ENCODE assay signal across 8 cellular contexts in genomic region chr4:151099976-151100417, GRCh38. TPM values are rescaled to one million over a fixed set of nuclear protein-coding genes. Genes with fewer than 3 reads are reported as not detected.
DNase-seq lines count a peak whose midpoint lies in the region; ATAC-seq and TF ChIP-seq lines count a peak whose summit lies in the region.

No MANE protein-coding gene starts in this region.

- peak; percentile 3 for ATAC-seq in HG02678 (IDR thresholded peaks at IDR 0.05; ENCODE audit: unreplicated experiment)
- no peak for ATAC-seq in activated T-cell treated with anti-CD3 and anti-CD28 coated beads, Interleukin-2, amount 50 U/mL, for 72 hours (replicated peaks in 1 of 2)
- no peak for ATAC-seq in HG02970 (IDR thresholded peaks at IDR 0.05; ENCODE audit: low FRiP score, unreplicated experiment)
- ATAC-seq in HG03457 (IDR thresholded peaks at IDR 0.05; ENCODE audit: unreplicated experiment), result no peak

- CTCF ChIA-PET in Calu3 (lab: Charles Lee), result interaction anchor here (0.6 kb wide), 1 partner anchor 16 kb away, joined by 4 read pairs; no protein-coding TSS in a partner anchor

- H3K4me3 Mint-ChIP-seq in Calu3 (ENCODE audit: low read depth, unreplicated experiment), result peak overlapping the region; percentile 82
- peak overlapping the region; percentile 96 to 97 for H3K4me3 Mint-ChIP-seq in activated T-cell treated with anti-CD3 and anti-CD28 coated beads, Interleukin-2, amount 50 U/mL, for 72 hours
- peak overlapping the region; percentile 95 for H3K4me3 Mint-ChIP-seq in glutamatergic neuron (ENCODE audit: unreplicated experiment)

- no peak for TF ChIP-seq CTCF in Calu3 (IDR thresholded peaks at IDR 0.05; ENCODE audit: unreplicated experiment)
- no peak for TF ChIP-seq CTCF in glutamatergic neuron (IDR thresholded peaks at IDR 0.05; ENCODE audit: partially characterized antibody, unreplicated experiment)

- BruUV-seq in Calu3 (replicated peaks; lab: Mats Ljungman, UMichigan), result no TSS peak

- DNase-seq in Calu3, result no peak
- DNase-seq in activated T-cell treated with anti-CD3 and anti-CD28 coated beads, Interleukin-2, amount 50 U/mL, for 72 hours, result no peak
- DNase-seq in glutamatergic neuron, result no peak
- DNase-seq in pons (ENCODE audit: low spot score), result peak; percentile 54
- no peak for DNase-seq in DMS79 treated with DMSO at 0.1 percent for 48 hours (lab: John Stamatoyannopoulos, UW)

- no peaks in the 10 kb centered on the region for H3K9me3 Mint-ChIP-seq in Calu3 (ENCODE audit: low read depth, unreplicated experiment)
- peaks cover 0 to 3% of the 10 kb centered on the region in 2 donors for H3K9me3 Mint-ChIP-seq in activated T-cell treated with anti-CD3 and anti-CD28 coated beads, Interleukin-2, amount 50 U/mL, for 72 hours
- H3K9me3 Mint-ChIP-seq in glutamatergic neuron (ENCODE audit: unreplicated experiment), result peaks cover 7% of the 10 kb centered on the region

- H3K36me3 Mint-ChIP-seq in Calu3 (ENCODE audit: insufficient read depth, unreplicated experiment) (peaks cover 62% of the 10 kb centered on the region), glutamatergic neuron (ENCODE audit: unreplicated experiment) (no peaks in the 10 kb centered on the region)
- peaks cover 24 to 38% of the 10 kb centered on the region in 2 donors for H3K36me3 Mint-ChIP-seq in activated T-cell treated with anti-CD3 and anti-CD28 coated beads, Interleukin-2, amount 50 U/mL, for 72 hours (ENCODE audit: insufficient read depth in 2 of 2)

- no peaks in the 10 kb centered on the region for H3K27me3 Mint-ChIP-seq in Calu3 (ENCODE audit: unreplicated experiment)
- no peaks in the 10 kb centered on the region for H3K27me3 Mint-ChIP-seq in activated T-cell treated with anti-CD3 and anti-CD28 coated beads, Interleukin-2, amount 50 U/mL, for 72 hours (ENCODE audit: low read depth)
- peaks cover 7% of the 10 kb centered on the region for H3K27me3 Mint-ChIP-seq in glutamatergic neuron (ENCODE audit: unreplicated experiment)

- intact Hi-C loops in Calu3 (cut with micrococcal nuclease; ENCODE audit: unreplicated experiment), result loop anchor here (2.0 kb wide), 1 partner anchor 85 kb away; the partner anchor contains the start of gene LRBA

- peak overlapping the region; percentile 99 for H3K27ac Mint-ChIP-seq in Calu3 (ENCODE audit: unreplicated experiment)
- H3K27ac Mint-ChIP-seq in activated T-cell treated with anti-CD3 and anti-CD28 coated beads, Interleukin-2, amount 50 U/mL, for 72 hours, result peak overlapping the region; percentile 99
- H3K27ac Mint-ChIP-seq in glutamatergic neuron (ENCODE audit: unreplicated experiment), result peak overlapping the region; percentile 99

- H3K4me1 Mint-ChIP-seq in Calu3 (ENCODE audit: low read depth, unreplicated experiment) (peaks cover 6% of the 10 kb centered on the region), glutamatergic neuron (ENCODE audit: low read depth, unreplicated experiment) (peaks cover 7% of the 10 kb centered on the region)
- peaks cover 66% of the 10 kb centered on the region for H3K4me1 Mint-ChIP-seq in activated T-cell treated with anti-CD3 and anti-CD28 coated beads, Interleukin-2, amount 50 U/mL, for 72 hours (ENCODE audit: low read depth)

RNA-seq across cellular contexts. Expression of gene RPS3A, which starts 0.6 kb away (rescaled TPM):
- total RNA-seq in Calu3 (2022) (734 and 862 TPM in 2 replicates), glutamatergic neuron (ENCODE audit: unreplicated experiment) (1,044 TPM)
- total RNA-seq in activated T-cell treated with anti-CD3 and anti-CD28 coated beads, Interleukin-2, amount 50 U/mL, for 72 hours, result 1,000 to 10,000 TPM; 2,606 to 2,707 TPM
